Comparison of ENCODE assay signal across 37 cellular contexts in genomic region chr18:10439898-10440297, GRCh38. TPM values are rescaled to one million over a fixed set of nuclear protein-coding genes. Genes with fewer than 3 reads are reported as not detected.
"Had no signal": no experiment of that assay in that cellular context is flagged by ENCODE, and none has a peak within 500 bp of the region (broad histone marks: within the 10 kb centered on the region; RNA-seq: fewer than 3 reads in every experiment).

No MANE protein-coding gene starts in this region.

- H3K9me3 ChIP-seq: ascending aorta had no signal

- DNase-seq: activated B cell treated with CpG ODN at 0.5 μM for 24 hours; activated CD4-positive, alpha-beta memory T cell treated with anti-CD3 and anti-CD28 coated beads for 36 hours; activated CD4-positive, alpha-beta T cell treated with anti-CD3 and anti-CD28 coated beads for 4 hours; activated CD4-positive, alpha-beta T cell treated with anti-CD3 and anti-CD28 coated beads, Interleukin-2, amount 10 ng/mL, durations not matched to agents 24 days and 14 days; activated CD4-positive, alpha-beta T cell treated with anti-CD3 and anti-CD28 coated beads, Interleukin-2, amount 50 U/mL, for 1 hour; activated CD4-positive, alpha-beta T cell treated with anti-CD3 and anti-CD28 coated beads, Interleukin-2, amount 50 U/mL, for 4 hours; activated CD4-positive, CD25-positive, alpha-beta regulatory T cell treated with anti-CD3 and anti-CD28 coated beads, Interleukin-2, amount 50 U/mL, for 72 hours; activated CD8-positive, alpha-beta memory T cell treated with anti-CD3 and anti-CD28 coated beads, Interleukin-2, amount 50 U/mL, for 4 hours; activated CD8-positive, alpha-beta T cell treated with anti-CD3 and anti-CD28 coated beads for 36 hours; activated effector memory CD4-positive, alpha-beta T cell treated with anti-CD3 and anti-CD28 coated beads, Interleukin-2, amount 50 U/mL, for 16 hours; activated gamma-delta T cell treated with Interleukin-2 at 50 U/mL for 16 hours; activated naive CD4-positive, alpha-beta T cell; activated naive CD4-positive, alpha-beta T cell treated with anti-CD3 and anti-CD28 coated beads, Interleukin-2, amount 10 ng/mL, durations not matched to agents 7 days and 5 days; activated naive CD8-positive, alpha-beta T cell treated with anti-CD3 and anti-CD28 coated beads, Interleukin-2, amount 10 ng/mL, durations not matched to agents 7 days and 5 days; activated naive CD8-positive, alpha-beta T cell treated with anti-CD3 and anti-CD28 coated beads, Interleukin-2, amount 50 U/mL, for 24 hours; activated T-cell treated with anti-CD3 and anti-CD28 coated beads for 4 hours; activated T-cell treated with anti-CD3 and anti-CD28 coated beads, Interleukin-2, amount 50 U/mL, for 1 hour; activated T-cell treated with anti-CD3 and anti-CD28 coated beads, Interleukin-2, amount 50 U/mL, for 4 hours; activated T-cell treated with anti-CD3 and anti-CD28 coated beads, Interleukin-2, amount 50 U/mL, for 72 hours; amygdala; anterior cingulate cortex; central memory CD4-positive, alpha-beta T cell; SW 1271; T-helper 1 cell; T-helper 2 cell; T-helper 9 cell had no signal

- H3K27me3 Mint-ChIP-seq: activated B cell treated with CpG ODN at 0.5 μM for 24 hours; activated CD8-positive, alpha-beta T cell treated with anti-CD3 and anti-CD28 coated beads for 36 hours; activated naive CD8-positive, alpha-beta T cell; activated naive CD8-positive, alpha-beta T cell treated with anti-CD3 and anti-CD28 coated beads, Interleukin-2, amount 50 U/mL, for 24 hours had no signal

- H3K9me3 Mint-ChIP-seq: activated B cell treated with CpG ODN at 0.5 μM for 24 hours; activated CD4-positive, alpha-beta memory T cell treated with anti-CD3 and anti-CD28 coated beads for 36 hours; activated CD4-positive, alpha-beta T cell treated with anti-CD3 and anti-CD28 coated beads, Interleukin-2, amount 10 ng/mL, durations not matched to agents 24 days and 14 days; activated CD8-positive, alpha-beta T cell treated with anti-CD3 and anti-CD28 coated beads for 36 hours; activated naive CD4-positive, alpha-beta T cell treated with anti-CD3 and anti-CD28 coated beads, Interleukin-2, amount 10 ng/mL, durations not matched to agents 7 days and 5 days; activated naive CD4-positive, alpha-beta T cell treated with anti-CD3 and anti-CD28 coated beads, Interleukin-2, amount 50 U/mL, for 24 hours; activated naive CD8-positive, alpha-beta T cell treated with anti-CD3 and anti-CD28 coated beads, Interleukin-2, amount 10 ng/mL, durations not matched to agents 7 days and 5 days; activated naive CD8-positive, alpha-beta T cell treated with anti-CD3 and anti-CD28 coated beads, Interleukin-2, amount 50 U/mL, for 24 hours; activated T-cell treated with anti-CD3 and anti-CD28 coated beads, Interleukin-2, amount 50 U/mL, for 4 hours; activated T-cell treated with anti-CD3 and anti-CD28 coated beads, Interleukin-2, amount 50 U/mL, for 72 hours; activated T-helper 1 cell treated with anti-CD3 and anti-CD28 coated beads, Interleukin-12 subunit alpha, Interleukin-12 subunit beta, Interleukin-2, Interleukin-4 antibody, amounts not matched to agents 30 ng/mL and 10 ng/mL and 1 ng/mL, durations not matched to agents 14 hours and 24 hours and 36 hours; activated T-helper 17 cell treated with anti-CD3 and anti-CD28 coated beads, Interleukin-2, amount 50 U/mL, for 72 hours; brain; T-helper 1 cell treated with Interleukin-12 subunit alpha and Interleukin-12 subunit beta and Interleukin-4 antibody, amounts not matched to agents 30 μg/mL and 1 μg/mL, for 36 hours; T-helper 2 cell treated with Interferon-gamma antibody and Interleukin-4, amounts not matched to agents 5 μg/mL and 100 μg/mL, for 36 hours had no signal

- H3K27me3 ChIP-seq: ascending aorta had no signal

- H3K36me3 ChIP-seq: ascending aorta had no signal

- ATAC-seq: activated CD8-positive, alpha-beta T cell treated with anti-CD3 and anti-CD28 coated beads for 36 hours; activated naive CD8-positive, alpha-beta T cell treated with anti-CD3 and anti-CD28 coated beads, Interleukin-2, amount 50 U/mL, for 24 hours; activated T-cell treated with anti-CD3 and anti-CD28 coated beads, Interleukin-2, amount 50 U/mL, for 4 hours; activated T-cell treated with anti-CD3 and anti-CD28 coated beads, Interleukin-2, amount 50 U/mL, for 72 hours; activated T-helper 17 cell treated with anti-CD3 and anti-CD28 coated beads, Interleukin-2, amount 50 U/mL, for 72 hours had no signal

- H3K4me1 ChIP-seq: ascending aorta had no signal

- H3K4me3 ChIP-seq: ascending aorta had no signal

- H3K27ac ChIP-seq: ascending aorta, VCaP had no signal

- H3K4me3 Mint-ChIP-seq: activated B cell treated with CpG ODN at 0.5 μM for 24 hours; activated CD4-positive, alpha-beta memory T cell treated with anti-CD3 and anti-CD28 coated beads for 36 hours; activated CD4-positive, alpha-beta T cell treated with anti-CD3 and anti-CD28 coated beads, Interleukin-2, amount 10 ng/mL, durations not matched to agents 24 days and 14 days; activated CD8-positive, alpha-beta T cell treated with anti-CD3 and anti-CD28 coated beads for 36 hours; activated naive CD4-positive, alpha-beta T cell treated with anti-CD3 and anti-CD28 coated beads, Interleukin-2, amount 10 ng/mL, durations not matched to agents 7 days and 5 days; activated naive CD4-positive, alpha-beta T cell treated with anti-CD3 and anti-CD28 coated beads, Interleukin-2, amount 50 U/mL, for 24 hours; activated naive CD8-positive, alpha-beta T cell; activated naive CD8-positive, alpha-beta T cell treated with anti-CD3 and anti-CD28 coated beads, Interleukin-2, amount 10 ng/mL, durations not matched to agents 7 days and 5 days; activated naive CD8-positive, alpha-beta T cell treated with anti-CD3 and anti-CD28 coated beads, Interleukin-2, amount 50 U/mL, for 24 hours; activated T-cell treated with anti-CD3 and anti-CD28 coated beads, Interleukin-2, amount 50 U/mL, for 4 hours; activated T-cell treated with anti-CD3 and anti-CD28 coated beads, Interleukin-2, amount 50 U/mL, for 72 hours; activated T-helper 1 cell treated with anti-CD3 and anti-CD28 coated beads, Interleukin-12 subunit alpha, Interleukin-12 subunit beta, Interleukin-2, Interleukin-4 antibody, amounts not matched to agents 30 ng/mL and 10 ng/mL and 1 ng/mL, durations not matched to agents 14 hours and 24 hours and 36 hours; activated T-helper 17 cell treated with anti-CD3 and anti-CD28 coated beads, Interleukin-2, amount 50 U/mL, for 72 hours; brain; T-helper 1 cell treated with Interleukin-12 subunit alpha and Interleukin-12 subunit beta and Interleukin-4 antibody, amounts not matched to agents 30 μg/mL and 1 μg/mL, for 36 hours; T-helper 2 cell treated with Interferon-gamma antibody and Interleukin-4, amounts not matched to agents 5 μg/mL and 100 μg/mL, for 36 hours had no signal

- H3K27ac Mint-ChIP-seq: activated B cell treated with CpG ODN at 0.5 μM for 24 hours; activated CD4-positive, alpha-beta memory T cell treated with anti-CD3 and anti-CD28 coated beads for 36 hours; activated CD4-positive, alpha-beta T cell treated with anti-CD3 and anti-CD28 coated beads, Interleukin-2, amount 10 ng/mL, durations not matched to agents 24 days and 14 days; activated CD8-positive, alpha-beta T cell treated with anti-CD3 and anti-CD28 coated beads for 36 hours; activated naive CD4-positive, alpha-beta T cell treated with anti-CD3 and anti-CD28 coated beads, Interleukin-2, amount 10 ng/mL, durations not matched to agents 7 days and 5 days; activated naive CD4-positive, alpha-beta T cell treated with anti-CD3 and anti-CD28 coated beads, Interleukin-2, amount 50 U/mL, for 24 hours; activated naive CD8-positive, alpha-beta T cell; activated naive CD8-positive, alpha-beta T cell treated with anti-CD3 and anti-CD28 coated beads, Interleukin-2, amount 10 ng/mL, durations not matched to agents 7 days and 5 days; activated naive CD8-positive, alpha-beta T cell treated with anti-CD3 and anti-CD28 coated beads, Interleukin-2, amount 50 U/mL, for 24 hours; activated T-cell treated with anti-CD3 and anti-CD28 coated beads, Interleukin-2, amount 50 U/mL, for 72 hours; activated T-helper 1 cell treated with anti-CD3 and anti-CD28 coated beads, Interleukin-12 subunit alpha, Interleukin-12 subunit beta, Interleukin-2, Interleukin-4 antibody, amounts not matched to agents 30 ng/mL and 10 ng/mL and 1 ng/mL, durations not matched to agents 14 hours and 24 hours and 36 hours; activated T-helper 17 cell treated with anti-CD3 and anti-CD28 coated beads, Interleukin-2, amount 50 U/mL, for 72 hours; T-helper 1 cell treated with Interleukin-12 subunit alpha and Interleukin-12 subunit beta and Interleukin-4 antibody, amounts not matched to agents 30 μg/mL and 1 μg/mL, for 36 hours; T-helper 2 cell treated with Interferon-gamma antibody and Interleukin-4, amounts not matched to agents 5 μg/mL and 100 μg/mL, for 36 hours had no signal

- H3K4me1 Mint-ChIP-seq: activated B cell treated with CpG ODN at 0.5 μM for 24 hours; activated CD4-positive, alpha-beta T cell treated with anti-CD3 and anti-CD28 coated beads, Interleukin-2, amount 10 ng/mL, durations not matched to agents 24 days and 14 days; activated naive CD4-positive, alpha-beta T cell treated with anti-CD3 and anti-CD28 coated beads, Interleukin-2, amount 10 ng/mL, durations not matched to agents 7 days and 5 days; activated naive CD4-positive, alpha-beta T cell treated with anti-CD3 and anti-CD28 coated beads, Interleukin-2, amount 50 U/mL, for 24 hours; activated naive CD8-positive, alpha-beta T cell treated with anti-CD3 and anti-CD28 coated beads, Interleukin-2, amount 10 ng/mL, durations not matched to agents 7 days and 5 days; activated naive CD8-positive, alpha-beta T cell treated with anti-CD3 and anti-CD28 coated beads, Interleukin-2, amount 50 U/mL, for 24 hours; activated T-helper 17 cell treated with anti-CD3 and anti-CD28 coated beads, Interleukin-2, amount 50 U/mL, for 72 hours had no signal

- FAIRE-seq: TTC549 had no signal

- H3K36me3 Mint-ChIP-seq: activated CD4-positive, alpha-beta memory T cell treated with anti-CD3 and anti-CD28 coated beads for 36 hours; activated naive CD4-positive, alpha-beta T cell treated with anti-CD3 and anti-CD28 coated beads, Interleukin-2, amount 10 ng/mL, durations not matched to agents 7 days and 5 days; activated naive CD4-positive, alpha-beta T cell treated with anti-CD3 and anti-CD28 coated beads, Interleukin-2, amount 50 U/mL, for 24 hours; activated naive CD8-positive, alpha-beta T cell; activated naive CD8-positive, alpha-beta T cell treated with anti-CD3 and anti-CD28 coated beads, Interleukin-2, amount 10 ng/mL, durations not matched to agents 7 days and 5 days; brain had no signal

RNA-seq across cellular contexts. Expression of gene APCDD1, which starts 14.5 kb away (rescaled TPM):
- total RNA-seq: activated CD4-positive, alpha-beta memory T cell treated with anti-CD3 and anti-CD28 coated beads for 36 hours; activated CD4-positive, alpha-beta T cell treated with anti-CD3 and anti-CD28 coated beads, Interleukin-2, amount 10 ng/mL, durations not matched to agents 24 days and 14 days; activated CD8-positive, alpha-beta memory T cell treated with anti-CD3 and anti-CD28 coated beads for 36 hours; activated CD8-positive, alpha-beta T cell treated with anti-CD3 and anti-CD28 coated beads for 36 hours; activated naive CD8-positive, alpha-beta T cell treated with anti-CD3 and anti-CD28 coated beads, Interleukin-2, amount 10 ng/mL, durations not matched to agents 7 days and 5 days; activated T-cell treated with anti-CD3 and anti-CD28 coated beads, Interleukin-2, amount 50 U/mL, for 72 hours; activated T-helper 1 cell treated with anti-CD3 and anti-CD28 coated beads, Interleukin-12 subunit alpha, Interleukin-12 subunit beta, Interleukin-2, Interleukin-4 antibody, amounts not matched to agents 30 ng/mL and 10 ng/mL and 1 ng/mL, durations not matched to agents 14 hours and 24 hours and 36 hours; activated T-helper 17 cell treated with anti-CD3 and anti-CD28 coated beads, Interleukin-2, amount 50 U/mL, for 72 hours had no signal
